1 cellular context compared by ENCODE assay signal in genomic region chr7:111089822-111090426, GRCh38.
TF ChIP-seq lines count a peak whose summit lies in the region.

No MANE protein-coding gene starts in this region.

TF ChIP-seq in H1, 55 proteins besides CTCF, POLR2A, EP300 and RAD21 (continued from another document):
- no peak for TF ChIP-seq CHD7 (IDR thresholded peaks at IDR 0.05; ENCODE audit: insufficient replicate concordance, low read length)
- TF ChIP-seq SUZ12 (IDR thresholded peaks at IDR 0.05; ENCODE audit: low read length): no peak
- TF ChIP-seq CHD2 (IDR thresholded peaks at IDR 0.05; ENCODE audit: low read length): no peak
- TF ChIP-seq SP2 (IDR thresholded peaks at IDR 0.05; ENCODE audit: low read length): no peak
- no peak for TF ChIP-seq GABPA (IDR thresholded peaks at IDR 0.05; ENCODE audit: borderline replicate concordance, insufficient read depth, low read length)
- no peak for TF ChIP-seq HDAC6 (IDR thresholded peaks at IDR 0.05; ENCODE audit: low read depth, low read length)
